8 cellular contexts compared by ENCODE assay signal in the genomic region with DNA sequence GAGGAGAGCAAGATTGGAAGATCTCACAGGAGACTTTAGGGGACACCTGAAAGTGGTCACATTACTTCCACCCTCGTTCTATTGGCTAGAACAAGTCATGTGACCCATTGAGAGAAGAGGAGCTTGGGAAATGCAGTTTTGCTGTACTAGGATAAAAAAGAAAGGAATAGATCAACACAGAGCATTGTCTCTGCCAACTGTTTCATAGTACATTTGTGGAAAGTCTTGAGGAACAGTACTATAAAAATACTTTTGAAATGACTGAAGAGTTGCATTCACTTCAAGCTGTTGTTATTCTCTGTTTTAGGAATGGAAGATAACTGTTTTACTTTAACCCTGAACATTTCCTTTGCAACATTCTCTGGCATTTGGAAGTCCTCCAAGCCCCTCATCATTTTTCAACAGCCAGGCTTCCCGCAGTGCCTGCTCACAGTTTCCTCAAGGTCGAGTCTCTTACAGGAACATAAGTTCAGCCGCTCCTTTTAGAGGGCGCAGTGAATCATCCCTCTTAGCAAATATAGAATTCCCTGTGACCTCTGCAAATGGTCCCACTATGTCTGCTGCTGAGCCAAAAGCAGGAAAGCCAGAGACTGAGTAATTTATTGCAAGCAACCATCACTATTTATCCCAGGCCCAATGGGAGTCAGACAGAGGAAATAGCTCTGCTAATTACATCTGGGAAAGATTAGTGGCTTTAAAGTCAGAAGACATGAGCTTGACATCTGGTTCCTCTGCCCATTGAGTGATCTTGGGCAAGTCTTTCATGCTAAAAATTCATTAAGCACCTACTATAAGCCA. TPM values are rescaled to one million over a fixed set of nuclear protein-coding genes. Genes with fewer than 3 reads are reported as not detected.
DNase-seq lines count a peak whose midpoint lies in the region; ATAC-seq and TF ChIP-seq lines count a peak whose summit lies in the region.

No MANE protein-coding gene starts in this region.

- H3K27me3 Mint-ChIP-seq in effector memory CD8-positive, alpha-beta T cell = peaks cover 31 to 44% of the 10 kb centered on the region in 2 donors

- H3K27me3 ChIP-seq in left lung (no peaks in the 10 kb centered on the region), testis (no peaks in the 10 kb centered on the region)

- no peaks in the 10 kb centered on the region for H3K36me3 Mint-ChIP-seq in effector memory CD8-positive, alpha-beta T cell (ENCODE audit: insufficient read depth)

- no peaks in the 10 kb centered on the region for H3K4me1 Mint-ChIP-seq in effector memory CD8-positive, alpha-beta T cell (ENCODE audit: low read depth in 2 of 2)

- H3K4me3 ChIP-seq in cardiac fibroblast (replicated peaks in 1 of 2; ENCODE audit: low read depth in 2 of 2, low read length in 2 of 2) = no peak overlapping the region
- H3K4me3 ChIP-seq in left lung = no peak overlapping the region
- no peak overlapping the region for H3K4me3 ChIP-seq in testis

- H3K27ac Mint-ChIP-seq in effector memory CD8-positive, alpha-beta T cell = no peak overlapping the region

- TF ChIP-seq CTCF in cardiac fibroblast (IDR thresholded peaks at IDR 0.05; ENCODE audit: low read depth, low read length) (no peak), left lung (IDR thresholded peaks at IDR 0.05) (no peak), testis (IDR thresholded peaks at IDR 0.05) (no peak)

- no peaks in the 10 kb centered on the region for H3K9me3 Mint-ChIP-seq in effector memory CD8-positive, alpha-beta T cell

- intact Hi-C loops in left lung (cut with DNase I) = no loop called here
- intact Hi-C loops in testis (cut with DNase I; ENCODE audit: low total_unique reads) = no loop called here

- no peak overlapping the region for H3K4me3 Mint-ChIP-seq in effector memory CD8-positive, alpha-beta T cell

- H3K4me1 ChIP-seq in left lung (no peaks in the 10 kb centered on the region), testis (no peaks in the 10 kb centered on the region)

- TF ChIP-seq POLR2A in testis (IDR thresholded peaks at IDR 0.05) = no peak

- peak overlapping the region; percentile 31 to 44 for H3K27ac ChIP-seq in left lung
- H3K27ac ChIP-seq in testis = peak overlapping the region in 1 of 2 donors; percentile 3

- H3K9me3 ChIP-seq in left lung = no peaks in the 10 kb centered on the region
- H3K9me3 ChIP-seq in testis = no peaks in the 10 kb centered on the region

- DNase-seq in HT1080 (ENCODE audit: low read depth) (peak; percentile 93), cardiac fibroblast (ENCODE audit: low read depth in 2 of 2) (peak; percentile 98 to 99), left lung (peak in 1 of 2 donors; percentile 39), testis (peak; percentile 76), NOMO-1 treated with DMSO at 0.1 percent for 48 hours (lab: John Stamatoyannopoulos, UW; ENCODE audit: unreplicated experiment) (no peak), NCI-H2029 (lab: John Stamatoyannopoulos, UW) (no peak)
- DNase-seq in effector memory CD8-positive, alpha-beta T cell = no peak
- no peak for DNase-seq in effector CD8-positive, alpha-beta T cell (lab: John Stamatoyannopoulos, UW)

- WGBS in testis, 2 donors = 20 to 39% methylated on average over 5 of the region's 5 CpGs

- peak; percentile 88 for ATAC-seq in left lung
- no peak for ATAC-seq in effector memory CD8-positive, alpha-beta T cell (replicated peaks)

- H3K36me3 ChIP-seq in left lung = no peaks in the 10 kb centered on the region
- no peaks in the 10 kb centered on the region for H3K36me3 ChIP-seq in testis (ENCODE audit: low read depth, missing control alignments)

RNA-seq across cellular contexts. Expression of a gene that starts 40.7 kb away (rescaled TPM):
- total RNA-seq in HT1080 (2014; rRNA removed; shearing (Covaris generic)) = 108 and 117 TPM in 2 replicates
- 67.0 and 77.4 TPM in 2 replicates for polyA plus RNA-seq in HT1080 (2015; cell fraction: cytosol; rRNA removed)
- 88.7 and 92.8 TPM in 2 replicates for polyA plus RNA-seq in HT1080 (2015; cell fraction: nucleus; rRNA removed)
- total RNA-seq in left lung (10 to 100 TPM; 38.5 to 53.3 TPM), testis (10 to 100 TPM; 50.1 to 56.8 TPM)
- polyA plus RNA-seq in testis (ENCODE audit: insufficient read depth, low read depth, low replicate concordance) = 46.9 TPM

RNA-seq across cellular contexts. Expression of a gene that starts 40.9 kb away (rescaled TPM):
- 79.8 and 95.6 TPM in 2 replicates for total RNA-seq in HT1080 (2014; rRNA removed; shearing (Covaris generic))
- 160 and 161 TPM in 2 replicates for polyA plus RNA-seq in HT1080 (2015; cell fraction: cytosol; rRNA removed)
- polyA plus RNA-seq in HT1080 (2015; cell fraction: nucleus; rRNA removed) = 106 and 115 TPM in 2 replicates
- total RNA-seq in left lung (100 to 1,000 TPM in 1 of 2 donors, 10 to 100 TPM in 1; 65.8 to 111 TPM), testis (10 to 100 TPM; 50.1 to 50.9 TPM)
- 114 TPM for polyA plus RNA-seq in testis (ENCODE audit: insufficient read depth, low read depth, low replicate concordance)

Comparison
In these comparisons a context has a peak if more than half of its experiments do, and no peak if none do; other contexts are left out.
1. DNase-seq: peak in HT1080 (single experiment), cardiac fibroblast (2 of 2) and testis (single experiment); none in effector memory CD8-positive, alpha-beta T cell (0 of 3), NOMO-1 treated with DMSO at 0.1 percent for 48 hours (single experiment), NCI-H2029 (single experiment) and effector CD8-positive, alpha-beta T cell (single experiment).